ENCODE assay signal across 24 cellular contexts in genomic region chr18:46478796-46479195, GRCh38.
DNase-seq lines count a peak whose midpoint lies in the region; ATAC-seq and TF ChIP-seq lines count a peak whose summit lies in the region.
"Had no signal": no experiment of that assay in that cellular context is flagged by ENCODE, and none has a peak within 500 bp of the region (broad histone marks: within the 10 kb centered on the region; RNA-seq: fewer than 3 reads in every experiment).

No MANE protein-coding gene starts in this region.

- no peaks in the 10 kb centered on the region; a peak in 1 of 7 replicates for H3K36me3 Mint-ChIP-seq in H9 (ENCODE audit: insufficient read depth in 1 of 3, low read depth in 3 of 3)
- no peaks in the 10 kb centered on the region for H3K36me3 Mint-ChIP-seq in naive thymus-derived CD8-positive, alpha-beta T cell

- no peak overlapping the region for H3K27ac Mint-ChIP-seq in H9
- H3K27ac Mint-ChIP-seq in naive thymus-derived CD8-positive, alpha-beta T cell, result no peak overlapping the region
- H3K27ac Mint-ChIP-seq: CD4-positive, alpha-beta T cell; GM23338 had no signal

- WGBS in H9 (ENCODE audit: extremely low coverage, insufficient read length, low lambda C conversion rate), result no CpG with 5 or more reads among the region's 2 CpGs

- H2AK5ac ChIP-seq in H9 (ENCODE audit: insufficient read length, low read length), result no peak overlapping the region

- H3K79me1 ChIP-seq in H9 (ENCODE audit: insufficient read depth, low read depth, low read length, poor library complexity, severe bottlenecking), result no peaks in the 10 kb centered on the region

- H3K4ac ChIP-seq in H9 (ENCODE audit: low read depth, low read length), result no peak overlapping the region

- H3K27me3 ChIP-seq in H9 (ENCODE audit: insufficient read depth, low read length) (no peaks in the 10 kb centered on the region), foreskin keratinocyte (peaks cover 12% of the 10 kb centered on the region)
- H3K27me3 ChIP-seq: BLaER1, Peyer's patch, SJSA1 had no signal

- H4K8ac ChIP-seq in H9 (replicated peaks; ENCODE audit: insufficient read length, low read depth, low read length), result no peak overlapping the region

- TF ChIP-seq CTCF in H9 (conservative IDR thresholded peaks at IDR 0.05) (no peak), foreskin keratinocyte (conservative IDR thresholded peaks at IDR 0.05) (no peak)

- H3K4me1 Mint-ChIP-seq in H9, result peaks cover 17 to 18% of the 10 kb centered on the region in 2 experiments
- H3K4me1 Mint-ChIP-seq in naive thymus-derived CD8-positive, alpha-beta T cell, result peaks cover 0 to 12% (median 12%) of the 10 kb centered on the region in 4 donors

- H3K14ac ChIP-seq in H9 (ENCODE audit: insufficient read depth, low read length), result no peak overlapping the region

- H3K79me2 ChIP-seq in H9 (ENCODE audit: insufficient read depth, low read length), result no peaks in the 10 kb centered on the region

- no peak overlapping the region for H3K56ac ChIP-seq in H9 (ENCODE audit: insufficient read length, low read depth, low read length)

- no peak overlapping the region for H3K23ac ChIP-seq in H9 (ENCODE audit: insufficient read length, low read depth, low read length)

- no peak overlapping the region for H2BK12ac ChIP-seq in H9 (ENCODE audit: insufficient read length, low read depth, low read length)

- H3K27ac ChIP-seq in H9 (ENCODE audit: insufficient read length, low read depth, low read length) (no peak overlapping the region), foreskin keratinocyte (no peak overlapping the region)
- H3K27ac ChIP-seq: BLaER1, Peyer's patch, SJSA1 had no signal

- no peaks in the 10 kb centered on the region for H3K9me3 ChIP-seq in H9 (ENCODE audit: control insufficient read depth, low read depth, low read length)
- H3K9me3 ChIP-seq: Caco-2, Peyer's patch, SJSA1 had no signal

- DNase-seq in NCI-H510A treated with DMSO at 0.1 percent for 48 hours (lab: John Stamatoyannopoulos, UW) (peak; percentile 36), NCI-H510A (lab: John Stamatoyannopoulos, UW) (no peak), H9 (peak; percentile 8), NCI-H2196 (lab: John Stamatoyannopoulos, UW; ENCODE audit: unreplicated experiment) (peak; percentile 49), foreskin keratinocyte (peak in 1 of 2 donors; percentile 63)
- DNase-seq in activated CD4-positive, alpha-beta T cell treated with anti-CD3 and anti-CD28 coated beads for 1 hour, result no peak
- DNase-seq in naive thymus-derived CD8-positive, alpha-beta T cell, result no peak
- DNase-seq: ACHN; Caco-2; CD4-positive, alpha-beta T cell; DMS 273 treated with DMSO at 0.1 percent for 48 hours; GDM1; HCEC 1CT; MM.1S; NCI-H1048; NCI-H1694 treated with DMSO at 0.1 percent for 48 hours; NCI-H2227 treated with DMSO at 0.1 percent for 48 hours; NCI-H524 treated with DMSO at 0.1 percent for 48 hours; Peyer's patch; T-helper 1 cell had no signal

- no peak overlapping the region for H4K91ac ChIP-seq in H9 (ENCODE audit: insufficient read length, low read depth, low read length)

- H3T11ph ChIP-seq in H9 (ENCODE audit: low read length), result no peak overlapping the region

- POLR2A ChIA-PET in naive thymus-derived CD8-positive, alpha-beta T cell (lab: Charles Lee), result no interaction called here

- no peaks in the 10 kb centered on the region for H4K20me1 ChIP-seq in H9 (ENCODE audit: control insufficient read depth, insufficient read depth, insufficient read length)
- H4K20me1 ChIP-seq: BLaER1 had no signal

- peaks cover 4% of the 10 kb centered on the region for H3K27me3 Mint-ChIP-seq in H9 (ENCODE audit: low read depth)
- peaks cover under 1 to 16% (median 7%) of the 10 kb centered on the region in 5 donors for H3K27me3 Mint-ChIP-seq in naive thymus-derived CD8-positive, alpha-beta T cell

- H3K18ac ChIP-seq in H9 (ENCODE audit: insufficient read length, low read depth, low read length), result no peak overlapping the region

- no peak overlapping the region for H3K4me3 Mint-ChIP-seq in H9
- H3K4me3 Mint-ChIP-seq in naive thymus-derived CD8-positive, alpha-beta T cell, result no peak overlapping the region
- H3K4me3 Mint-ChIP-seq: CD4-positive, alpha-beta T cell; GM23338 had no signal

- H2AFZ ChIP-seq in H9 (ENCODE audit: low read length), result no peak overlapping the region
- H2AFZ ChIP-seq: GM23338 had no signal

- H3K9ac ChIP-seq in H9 (ENCODE audit: extremely low read depth, insufficient read length, low read length), result no peak overlapping the region
- H3K9ac ChIP-seq: BLaER1 had no signal

- H4K5ac ChIP-seq in H9 (ENCODE audit: insufficient read length, low read depth, low read length), result no peak overlapping the region

- peak; percentile 71 for ATAC-seq in foreskin keratinocyte
- ATAC-seq in naive thymus-derived CD8-positive, alpha-beta T cell, result no peak
- ATAC-seq: GM23338, Right ventricle myocardium inferior had no signal

- H3K9me3 Mint-ChIP-seq in H9, result no peaks in the 10 kb centered on the region; a peak in 2 of 5 replicates
- no peaks in the 10 kb centered on the region for H3K9me3 Mint-ChIP-seq in naive thymus-derived CD8-positive, alpha-beta T cell
- H3K9me3 Mint-ChIP-seq: GM23338 had no signal

- peaks cover 2% of the 10 kb centered on the region; the same call in 1 of the 2 replicates for H3K4me1 ChIP-seq in H9 (ENCODE audit: insufficient read depth, low read length)
- H3K4me1 ChIP-seq in foreskin keratinocyte, result no peaks in the 10 kb centered on the region
- H3K4me1 ChIP-seq: Caco-2, Peyer's patch, SJSA1 had no signal

- no peak overlapping the region for H2BK120ac ChIP-seq in H9 (ENCODE audit: low read depth, low read length, poor library complexity, severe bottlenecking)

- no peak overlapping the region for H2BK20ac ChIP-seq in H9 (ENCODE audit: low read depth, low read length, poor library complexity, severe bottlenecking)

- no peak overlapping the region for H3K4me2 ChIP-seq in H9 (ENCODE audit: insufficient read depth, insufficient read length, low read length)
- H3K4me2 ChIP-seq: BLaER1, GM23338 had no signal

- no peak overlapping the region for H2BK15ac ChIP-seq in H9 (ENCODE audit: low read depth, low read length)

- no peak overlapping the region for H2BK5ac ChIP-seq in H9 (ENCODE audit: insufficient read length, low read length)

- no peaks in the 10 kb centered on the region for H3K23me2 ChIP-seq in H9 (ENCODE audit: insufficient read length, low read depth, low read length, poor library complexity, severe bottlenecking)

Comparison
In these comparisons a context has a peak if more than half of its experiments do, and no peak if none do; other contexts are left out.
1. DNase-seq: peak in NCI-H510A treated with DMSO at 0.1 percent for 48 hours (single experiment), H9 (single experiment) and NCI-H2196 (single experiment); none in NCI-H510A (single experiment), activated CD4-positive, alpha-beta T cell treated with anti-CD3 and anti-CD28 coated beads for 1 hour (single experiment) and naive thymus-derived CD8-positive, alpha-beta T cell (0 of 10).